Comparison of ENCODE assay signal across 1 cellular context in the genomic region with DNA sequence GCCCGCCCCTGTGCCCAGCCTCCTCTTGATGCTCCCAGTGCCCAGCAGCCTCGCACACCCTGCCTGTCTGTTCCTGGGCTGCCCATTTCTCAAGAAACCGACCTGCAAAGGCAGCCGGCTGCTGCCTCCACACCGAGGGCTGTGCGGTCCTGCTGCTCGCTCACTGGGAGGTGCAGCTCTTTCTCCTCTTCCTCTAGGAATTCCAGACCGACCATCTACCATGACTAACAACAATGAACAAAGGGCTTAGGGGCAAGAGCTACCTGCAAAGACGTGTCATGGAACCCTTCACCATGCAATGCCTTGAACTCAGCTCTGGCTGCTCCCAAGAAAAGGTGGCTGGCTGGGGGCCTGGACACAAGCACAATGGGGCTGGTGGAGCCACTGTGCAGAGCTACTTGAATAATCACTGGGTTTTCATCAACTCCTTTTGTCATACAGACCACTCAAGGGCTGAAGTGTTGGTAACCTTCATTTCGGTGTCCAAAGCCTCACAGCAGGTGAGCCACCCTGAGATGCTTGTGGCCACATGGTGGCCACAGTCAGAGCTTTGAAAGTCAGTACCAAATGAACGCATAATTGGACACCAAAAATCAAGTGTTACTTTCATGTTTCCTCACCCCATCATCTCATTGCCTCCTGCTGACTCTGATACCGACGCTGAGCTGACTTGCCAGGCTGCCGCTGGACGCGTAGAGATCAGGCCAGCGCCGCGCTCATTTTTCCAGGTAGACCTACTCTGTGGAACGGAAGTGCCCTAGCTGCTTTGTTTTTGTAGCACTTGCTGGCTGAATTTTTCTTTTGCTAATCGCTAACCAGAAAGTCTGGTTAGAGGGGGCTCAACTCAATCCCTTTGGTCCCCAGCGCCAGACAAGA.
TF ChIP-seq lines count a peak whose summit lies in the region.

No MANE protein-coding gene starts in this region.

TF ChIP-seq in HepG2, 621 proteins besides CTCF, POLR2A, EP300 and RAD21:
- 0 out of 2 replicates have a peak, but pooled peaks have one; percentile 28 for TF ChIP-seq ARNT2 (CRISPR knock-in tag; IDR thresholded peaks at IDR 0.05; ENCODE audit: low read depth)
- TF ChIP-seq, protein P1, sequence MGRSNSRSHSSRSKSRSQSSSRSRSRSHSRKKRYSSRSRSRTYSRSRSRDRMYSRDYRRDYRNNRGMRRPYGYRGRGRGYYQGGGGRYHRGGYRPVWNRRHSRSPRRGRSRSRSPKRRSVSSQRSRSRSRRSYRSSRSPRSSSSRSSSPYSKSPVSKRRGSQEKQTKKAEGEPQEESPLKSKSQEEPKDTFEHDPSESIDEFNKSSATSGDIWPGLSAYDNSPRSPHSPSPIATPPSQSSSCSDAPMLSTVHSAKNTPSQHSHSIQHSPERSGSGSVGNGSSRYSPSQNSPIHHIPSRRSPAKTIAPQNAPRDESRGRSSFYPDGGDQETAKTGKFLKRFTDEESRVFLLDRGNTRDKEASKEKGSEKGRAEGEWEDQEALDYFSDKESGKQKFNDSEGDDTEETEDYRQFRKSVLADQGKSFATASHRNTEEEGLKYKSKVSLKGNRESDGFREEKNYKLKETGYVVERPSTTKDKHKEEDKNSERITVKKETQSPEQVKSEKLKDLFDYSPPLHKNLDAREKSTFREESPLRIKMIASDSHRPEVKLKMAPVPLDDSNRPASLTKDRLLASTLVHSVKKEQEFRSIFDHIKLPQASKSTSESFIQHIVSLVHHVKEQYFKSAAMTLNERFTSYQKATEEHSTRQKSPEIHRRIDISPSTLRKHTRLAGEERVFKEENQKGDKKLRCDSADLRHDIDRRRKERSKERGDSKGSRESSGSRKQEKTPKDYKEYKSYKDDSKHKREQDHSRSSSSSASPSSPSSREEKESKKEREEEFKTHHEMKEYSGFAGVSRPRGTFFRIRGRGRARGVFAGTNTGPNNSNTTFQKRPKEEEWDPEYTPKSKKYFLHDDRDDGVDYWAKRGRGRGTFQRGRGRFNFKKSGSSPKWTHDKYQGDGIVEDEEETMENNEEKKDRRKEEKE (IDR thresholded peaks at IDR 0.05): no peak
- peak; percentile 27; the same call in 1 of the 2 replicates for TF ChIP-seq STAG1 (CRISPR knock-in tag; IDR thresholded peaks at IDR 0.05)
- no peak for TF ChIP-seq MED13 (CRISPR knock-in tag; IDR thresholded peaks at IDR 0.05)
- no peak for TF ChIP-seq ZSCAN31 (CRISPR knock-in tag; IDR thresholded peaks at IDR 0.05; ENCODE audit: low read depth)
- no peak for TF ChIP-seq RARG (CRISPR knock-in tag; IDR thresholded peaks at IDR 0.05; ENCODE audit: low read depth)
- no peak for TF ChIP-seq ZNF562 (CRISPR knock-in tag; IDR thresholded peaks at IDR 0.05; ENCODE audit: borderline replicate concordance)
